16 cellular contexts compared by ENCODE assay signal in the genomic region with DNA sequence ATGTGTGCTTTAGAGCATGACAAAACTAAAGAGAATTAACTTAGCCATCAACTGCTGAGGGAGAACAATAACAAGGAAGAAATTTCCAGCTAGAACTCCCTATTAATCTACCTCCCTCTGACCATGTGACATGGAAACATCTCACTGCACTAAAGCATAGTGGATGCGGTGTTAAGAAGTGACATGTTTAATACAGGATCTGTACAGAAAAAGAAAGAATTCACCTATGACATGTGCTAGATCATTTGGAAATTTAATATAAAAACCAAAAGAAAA.
"Had no signal": no experiment of that assay in that cellular context is flagged by ENCODE, and none has a peak within 500 bp of the region (broad histone marks: within the 10 kb centered on the region; RNA-seq: fewer than 3 reads in every experiment).

No MANE protein-coding gene starts in this region.

- H3K27ac ChIP-seq: ascending aorta, dorsolateral prefrontal cortex, esophagus muscularis mucosa, left lung, right atrium auricular region, skin epidermis, testis, VCaP had no signal

- H3K4me1 ChIP-seq: ascending aorta, esophagus muscularis mucosa, left lung, right atrium auricular region, testis had no signal

- DNase-seq: activated CD4-positive, alpha-beta memory T cell treated with anti-CD3 and anti-CD28 coated beads, Interleukin-2, amount 10 ng/mL, durations not matched to agents 7 days and 5 days; activated CD4-positive, alpha-beta T cell treated with anti-CD3 and anti-CD28 coated beads for 36 hours; activated CD8-positive, alpha-beta memory T cell treated with anti-CD3 and anti-CD28 coated beads, Interleukin-2, amount 50 U/mL, for 4 hours; activated naive CD4-positive, alpha-beta T cell; dorsolateral prefrontal cortex; glutamatergic neuron; left lung; stimulated activated CD4-positive, alpha-beta T cell treated with anti-CD3 and anti-CD28 coated beads, Interleukin-4, amount 100 ng/mL, for 4 hours; stimulated activated naive CD8-positive, alpha-beta T cell treated with anti-CD3 and anti-CD28 coated beads, Interleukin-15, amount 100 ng/mL, for 72 hours; testis had no signal

- H3K9me3 ChIP-seq: ascending aorta, esophagus muscularis mucosa, left lung, right atrium auricular region, testis had no signal

- H3K36me3 ChIP-seq: ascending aorta, esophagus muscularis mucosa, left lung, right atrium auricular region had no signal

- H3K27me3 ChIP-seq: ascending aorta, esophagus muscularis mucosa, left lung, right atrium auricular region, testis had no signal

- H3K4me3 ChIP-seq: ascending aorta, dorsolateral prefrontal cortex, esophagus muscularis mucosa, left lung, right atrium auricular region, skin epidermis, testis had no signal

- ATAC-seq: activated CD4-positive, alpha-beta T cell treated with anti-CD3 and anti-CD28 coated beads for 36 hours; left lung; natural killer cell treated with Interleukin-12 subunit alpha and Interleukin-12 subunit beta and Interleukin-15 and Interleukin-18, amount 100 ng/mL, for 72 hours; stimulated activated naive CD8-positive, alpha-beta T cell treated with anti-CD3 and anti-CD28 coated beads, Interleukin-15, amount 100 ng/mL, for 72 hours had no signal
